In the genomic region with DNA sequence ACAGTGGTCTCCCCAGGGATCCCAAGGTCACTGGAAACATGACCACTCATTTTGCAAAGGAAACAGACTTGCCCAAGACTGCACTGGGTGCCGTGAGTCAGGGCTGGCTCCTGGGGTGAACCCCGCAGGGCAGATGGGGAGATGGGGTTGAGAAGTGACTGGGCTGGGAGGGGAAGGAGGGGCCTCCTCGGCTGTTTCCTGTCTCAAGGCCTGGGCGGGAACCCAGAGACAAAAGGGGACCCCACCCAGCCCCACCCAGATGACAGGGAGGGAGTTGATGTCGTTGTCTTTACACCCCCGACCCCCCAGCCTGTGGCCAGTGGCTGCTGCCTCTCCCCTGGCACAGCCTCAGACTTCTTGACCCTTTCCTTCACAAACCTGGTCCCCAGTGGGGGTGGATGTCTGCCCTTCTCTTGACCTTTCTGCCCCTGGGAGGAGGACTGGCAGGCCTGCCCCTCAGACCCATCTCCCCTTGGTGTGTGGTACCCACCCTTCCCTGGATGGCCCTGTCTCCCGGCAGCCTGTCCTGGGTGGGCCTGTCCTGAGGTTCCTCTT, we compare ENCODE assay signal across 9 cellular contexts. TPM values are rescaled to one million over a fixed set of nuclear protein-coding genes. Genes with fewer than 3 reads are reported as not detected.
DNase-seq lines count a peak whose midpoint lies in the region; ATAC-seq and TF ChIP-seq lines count a peak whose summit lies in the region.
"Had no signal": no experiment of that assay in that cellular context is flagged by ENCODE, and none has a peak within 500 bp of the region (broad histone marks: within the 10 kb centered on the region; RNA-seq: fewer than 3 reads in every experiment).

No MANE protein-coding gene starts in this region.

- H3K4me1 Mint-ChIP-seq in dendritic cell treated with granulocyte-macrophage colony-stimulating factor and Interleukin-4, amounts not matched to agents 40 ng/mL and 50 ng/mL, for 4 days (ENCODE audit: low read depth) = peaks cover 88% of the 10 kb centered on the region
- no peaks in the 10 kb centered on the region for H3K4me1 Mint-ChIP-seq in endodermal cell

- H3K9ac ChIP-seq in endodermal cell (ENCODE audit: extremely low read depth, low read length, poor library complexity, severe bottlenecking) = no peak overlapping the region

- H3K4me3 ChIP-seq in endodermal cell (ENCODE audit: low read length) = no peak overlapping the region

- ATAC-seq in GM18909 (IDR thresholded peaks at IDR 0.05; ENCODE audit: poor library complexity, unreplicated experiment) (no peak), HG02763 (IDR thresholded peaks at IDR 0.05; ENCODE audit: unreplicated experiment) (no peak), GM18517 (IDR thresholded peaks at IDR 0.05; ENCODE audit: unreplicated experiment) (no peak)
- ATAC-seq: SK-N-SH treated with all-trans-retinoic acid at 6 μM for 48 hours had no signal

- no peak overlapping the region for H3K27ac ChIP-seq in endodermal cell (ENCODE audit: low read depth, low read length)

- peak; percentile 73 for DNase-seq in activated CD4-positive, CD25-positive, alpha-beta regulatory T cell treated with anti-CD3 and anti-CD28 coated beads, Interleukin-2, amount 50 U/mL, for 72 hours
- DNase-seq in stimulated activated CD8-positive, alpha-beta memory T cell treated with anti-CD3 and anti-CD28 coated beads, Interleukin-7, amount 100 ng/mL, for 1 hour (ENCODE audit: low read depth in 2 of 2) = peak; percentile 44 to 54
- no peak for DNase-seq in endodermal cell

- H3K36me3 Mint-ChIP-seq in dendritic cell treated with granulocyte-macrophage colony-stimulating factor and Interleukin-4, amounts not matched to agents 40 ng/mL and 50 ng/mL, for 4 days (ENCODE audit: low read depth) = peaks cover 74% of the 10 kb centered on the region
- peaks cover 7% of the 10 kb centered on the region for H3K36me3 Mint-ChIP-seq in endodermal cell (ENCODE audit: low read depth)

- peak overlapping the region; percentile 85 for H3K4me3 Mint-ChIP-seq in dendritic cell treated with granulocyte-macrophage colony-stimulating factor and Interleukin-4, amounts not matched to agents 40 ng/mL and 50 ng/mL, for 4 days
- H3K4me3 Mint-ChIP-seq in endodermal cell = no peak overlapping the region

- H3K27ac Mint-ChIP-seq in dendritic cell treated with granulocyte-macrophage colony-stimulating factor and Interleukin-4, amounts not matched to agents 40 ng/mL and 50 ng/mL, for 4 days = peak overlapping the region; percentile 90
- no peak overlapping the region for H3K27ac Mint-ChIP-seq in endodermal cell

- no peak for TF ChIP-seq CTCF in endodermal cell (conservative IDR thresholded peaks at IDR 0.05)

- peak; percentile 56 for TF ChIP-seq POLR2A in GM19193 (IDR thresholded peaks at IDR 0.05; ENCODE audit: extremely low read depth, insufficient read depth, insufficient read length)

- WGBS in endodermal cell (ENCODE audit: insufficient coverage in 1 of 2, insufficient read length in 1 of 2), 2 experiments = 83 to 84% methylated on average over 1 to 7 of the region's 7 CpGs

- no peaks in the 10 kb centered on the region for H3K27me3 ChIP-seq in endodermal cell (ENCODE audit: control insufficient read depth, insufficient read depth, low read length, poor library complexity, severe bottlenecking)

- H3K9me3 ChIP-seq in endodermal cell (ENCODE audit: control insufficient read depth, low read length) = no peaks in the 10 kb centered on the region

- H3K9me3 Mint-ChIP-seq in dendritic cell treated with granulocyte-macrophage colony-stimulating factor and Interleukin-4, amounts not matched to agents 40 ng/mL and 50 ng/mL, for 4 days = no peaks in the 10 kb centered on the region
- H3K9me3 Mint-ChIP-seq in endodermal cell = no peaks in the 10 kb centered on the region

- H3K27me3 Mint-ChIP-seq in dendritic cell treated with granulocyte-macrophage colony-stimulating factor and Interleukin-4, amounts not matched to agents 40 ng/mL and 50 ng/mL, for 4 days = no peaks in the 10 kb centered on the region
- H3K27me3 Mint-ChIP-seq in endodermal cell (ENCODE audit: insufficient read depth) = no peaks in the 10 kb centered on the region

- H3K36me3 ChIP-seq in endodermal cell (ENCODE audit: control insufficient read depth, insufficient read depth, low read length) = peaks cover 8% of the 10 kb centered on the region

- intact Hi-C loops in dendritic cell treated with granulocyte-macrophage colony-stimulating factor and Interleukin-4, amounts not matched to agents 40 ng/mL and 50 ng/mL, for 4 days (cut with micrococcal nuclease) = loop anchor here (10.0 kb wide), 1 partner anchor 47 kb away; no protein-coding TSS in a partner anchor

- no peaks in the 10 kb centered on the region for H3K4me1 ChIP-seq in endodermal cell (ENCODE audit: control insufficient read depth, insufficient read depth, low read length)

RNA-seq across cellular contexts. Expression of a gene that starts 1.4 kb away (rescaled TPM):
- under 1 TPM; 0.11 to 0.33 TPM for total RNA-seq in endodermal cell
- polyA plus RNA-seq in endodermal cell (2013, experiment 1 of 2) = 0.07 TPM
- 0.12 TPM for polyA plus RNA-seq in endodermal cell (2013, experiment 2 of 2)

RNA-seq across cellular contexts. Expression of a gene that starts 22.6 kb away (rescaled TPM):
- 10 to 100 TPM; 37.4 to 38.1 TPM for total RNA-seq in endodermal cell
- polyA plus RNA-seq in endodermal cell (2013, experiment 1 of 2) = 36.7 TPM
- 40.5 TPM for polyA plus RNA-seq in endodermal cell (2013, experiment 2 of 2)
